ENCODE assay signal across 8 cellular contexts in genomic region chr2:9002637-9003365, GRCh38. TPM values are rescaled to one million over a fixed set of nuclear protein-coding genes. Genes with fewer than 3 reads are reported as not detected.
A peak's percentile ranks its signal among the peaks of the same experiment; 100 is the strongest.
DNase-seq lines count a peak whose midpoint lies in the region; ATAC-seq, FAIRE-seq and TF ChIP-seq lines count a peak whose summit lies in the region.

No MANE protein-coding gene starts in this region.

- H3K56ac ChIP-seq in H1 (replicated peaks; ENCODE audit: insufficient read length, low read depth, low read length) = no peak overlapping the region

- POLR2A ChIA-PET in H1 (lab: Charles Lee; ENCODE audit: partially characterized antibody) = interaction anchor here (0.9 to 1.7 kb wide), 4 partner anchors 9 to 84 kb away, joined by 3 to 4 read pairs (median 3); no protein-coding TSS in a partner anchor

- DNase-seq in GM03348 (ENCODE audit: low spot score) = peak; percentile 22
- peak; percentile 29 for DNase-seq in UCSD-AML1 (lab: John Stamatoyannopoulos, UW; ENCODE audit: unreplicated experiment)
- DNase-seq in H1 (ENCODE audit: low read depth in 1 of 2, low spot score in 2 of 2) = peak in 1 of 2 experiments; percentile 59
- peak in 1 of 2 donors; percentile 65 for DNase-seq in tibial artery
- no peak for DNase-seq in effector CD4-positive, alpha-beta T cell

- H2BK5ac ChIP-seq in H1 (ENCODE audit: low read depth, low read length) = no peak overlapping the region

- H3K79me2 ChIP-seq in H1 (ENCODE audit: control insufficient read depth in 1 of 2, insufficient read depth in 2 of 2, low read length in 2 of 2) = peaks cover 6 to 38% of the 10 kb centered on the region in 2 experiments

- no peak overlapping the region for H2BK15ac ChIP-seq in H1 (ENCODE audit: low read length)

- no peak for FAIRE-seq in H1 (lab: Jason Lieb, UNC)

- intact Hi-C loops in tibial artery (cut with DNase I; ENCODE audit: low total_unique reads) = loop anchor here (5.0 kb wide), 1 partner anchor 166 kb away; the partner anchor contains the start of gene KIDINS220

- peaks cover 2 to 5% of the 10 kb centered on the region in 2 experiments for H4K20me1 ChIP-seq in H1 (replicated peaks in 1 of 2; ENCODE audit: control insufficient read depth in 1 of 2, insufficient read depth in 2 of 2, low read length in 2 of 2)

- H2AK5ac ChIP-seq in H1 (ENCODE audit: low read depth, low read length) = no peak overlapping the region

- H3K27me3 ChIP-seq in H1 (replicated peaks in 1 of 4; ENCODE audit: control insufficient read depth in 3 of 4, extremely low read depth in 1 of 4, insufficient read depth in 3 of 4, low read length in 3 of 4) (no peaks in the 10 kb centered on the region), mononuclear cell (ENCODE audit: insufficient read depth, low read length) (peaks cover 8% of the 10 kb centered on the region), tibial artery (no peaks in the 10 kb centered on the region)

- H3K14ac ChIP-seq in H1 (ENCODE audit: insufficient read length) = no peak overlapping the region

- no peak overlapping the region for H2AFZ ChIP-seq in H1 (ENCODE audit: low read length)

- CTCF ChIA-PET in H1 (lab: Charles Lee; ENCODE audit: partially characterized antibody) = interaction anchor here (1.1 to 1.9 kb wide), 3 partner anchors 16 to 141 kb away, joined by 3 to 6 read pairs (median 3); no protein-coding TSS in a partner anchor

- TF ChIP-seq CTCF in H1 (IDR thresholded peaks at IDR 0.05; ENCODE audit: control extremely low read depth in 1 of 3, insufficient read depth in 1 of 3, low read depth in 1 of 3, low read length in 3 of 3) = no peak
- TF ChIP-seq CTCF in tibial artery (IDR thresholded peaks at IDR 0.05) = no peak

- H3K4me3 ChIP-seq in H1 (ENCODE audit: extremely low read depth in 1 of 4, insufficient read depth in 2 of 4, low read depth in 3 of 4, low read length in 4 of 4) (peak overlapping the region; percentile 74 to 93 (median 80)), mononuclear cell (ENCODE audit: low read length) (peak overlapping the region; percentile 47), tibial artery (peak overlapping the region; percentile 66 to 82)

- peak overlapping the region; percentile 94 to 97 for H3K4me2 ChIP-seq in H1 (ENCODE audit: insufficient read depth in 1 of 2, low read depth in 2 of 2, low read length in 2 of 2)

- no peak for TF ChIP-seq POLR2A in H1 (IDR thresholded peaks at IDR 0.05; ENCODE audit: control extremely low read depth in 1 of 2, low read depth in 2 of 2, low read length in 2 of 2)

- H4K5ac ChIP-seq in H1 (ENCODE audit: insufficient read length, low read depth, low read length) = no peak overlapping the region

- H3K79me1 ChIP-seq in H1 (ENCODE audit: low read depth, low read length) = peaks cover 2% of the 10 kb centered on the region; the same call in 1 of the 2 replicates

- no peak overlapping the region for H4K8ac ChIP-seq in H1 (ENCODE audit: extremely low read depth, insufficient read depth, low read length)

- H3K9me3 ChIP-seq in H1 (ENCODE audit: insufficient read depth in 2 of 2, low read depth in 1 of 2, low read length in 1 of 2) (no peaks in the 10 kb centered on the region), mononuclear cell (ENCODE audit: low read depth, low read length) (no peaks in the 10 kb centered on the region), tibial artery (no peaks in the 10 kb centered on the region)

- no peak for TF ChIP-seq EP300 in H1 (IDR thresholded peaks at IDR 0.05; ENCODE audit: borderline replicate concordance in 1 of 2, low read depth in 2 of 2, low read length in 2 of 2)

- no peak overlapping the region for H2BK12ac ChIP-seq in H1 (ENCODE audit: low read depth, low read length)

- H2BK20ac ChIP-seq in H1 (ENCODE audit: low read length) = no peak overlapping the region

- peaks cover 5% of the 10 kb centered on the region for H3K23me2 ChIP-seq in H1 (ENCODE audit: low read depth, low read length)

- TF ChIP-seq RAD21 in H1 (IDR thresholded peaks at IDR 0.05 in 1 of 2, conservative IDR thresholded peaks at IDR 0.05 in 1 of 2; ENCODE audit: low read depth in 2 of 2, low read length in 2 of 2) = no peak

- H3K27ac ChIP-seq in H1 (ENCODE audit: low read depth, low read length) = no peak overlapping the region
- peak overlapping the region; percentile 87 to 93 for H3K27ac ChIP-seq in tibial artery

- no peak overlapping the region for H3K23ac ChIP-seq in H1 (ENCODE audit: insufficient read length)

- H3K4ac ChIP-seq in H1 (replicated peaks; ENCODE audit: insufficient read length, low read depth, low read length) = no peak overlapping the region

- H2BK120ac ChIP-seq in H1 (replicated peaks; ENCODE audit: low read depth, low read length) = no peak overlapping the region

- H3K18ac ChIP-seq in H1 (ENCODE audit: extremely low read depth, low read length) = peak overlapping the region; percentile 72; the same call in 1 of the 2 replicates

- H4K91ac ChIP-seq in H1 (replicated peaks; ENCODE audit: insufficient read length, low read length) = no peak overlapping the region

- ATAC-seq in HG03432 (IDR thresholded peaks at IDR 0.05; ENCODE audit: unreplicated experiment) = peak; percentile 15
- ATAC-seq in HG02885 (IDR thresholded peaks at IDR 0.05; ENCODE audit: poor library complexity, unreplicated experiment) = no peak

- peak overlapping the region; percentile 34 to 79 (median 57); a peak in 5 of 7 replicates for H3K9ac ChIP-seq in H1 (replicated peaks in 1 of 4; ENCODE audit: extremely low read depth in 1 of 4, low read depth in 3 of 4, low read length in 3 of 4)

- H3K4me1 ChIP-seq in H1 (replicated peaks in 1 of 4; ENCODE audit: control insufficient read depth in 3 of 4, insufficient read depth in 4 of 4, low read length in 3 of 4) (peaks cover 0 to 7% (median 3%) of the 10 kb centered on the region in 4 experiments; a peak in 4 of 7 replicates), mononuclear cell (ENCODE audit: insufficient read depth, low read length) (peaks cover 17% of the 10 kb centered on the region), tibial artery (peaks cover 0 to 26% (median 12%) of the 10 kb centered on the region in 4 donors)

- WGBS in H1 (ENCODE audit: extremely low coverage in 1 of 2, insufficient coverage in 1 of 2, insufficient read length in 1 of 2, insufficient replicate concordance in 2 of 2, low coverage in 1 of 2, low lambda C conversion rate in 2 of 2, missing lambda C conversion rate in 1 of 2), 2 experiments = 2% methylated on average over 39 of the region's 44 CpGs; no CpG with 5 or more reads in 1 of the 2 experiments

- H3K36me3 ChIP-seq in H1 (ENCODE audit: control insufficient read depth in 2 of 4, insufficient read depth in 4 of 4, low read length in 3 of 4) (no peaks in the 10 kb centered on the region; a peak in 1 of 8 replicates), tibial artery (no peaks in the 10 kb centered on the region)

TF ChIP-seq in H1, 55 proteins besides CTCF, POLR2A, EP300 and RAD21:
- TF ChIP-seq ATF3 (IDR thresholded peaks at IDR 0.05; ENCODE audit: insufficient read depth, low read depth, low read length) = no peak
- TF ChIP-seq PHF8 (conservative IDR thresholded peaks at IDR 0.05; ENCODE audit: low read depth, low read length) = peak; percentile 30; the same call in 1 of the 2 replicates
- TF ChIP-seq KDM4A (IDR thresholded peaks at IDR 0.05; ENCODE audit: low read depth, low read length, severe bottlenecking) = peak; percentile 83
- no peak for TF ChIP-seq NANOG (IDR thresholded peaks at IDR 0.05; ENCODE audit: insufficient read depth, low read depth, low read length, poor library complexity, severe bottlenecking)
- no peak for TF ChIP-seq RNF2 (IDR thresholded peaks at IDR 0.05; ENCODE audit: borderline replicate concordance, low read depth, low read length, missing control alignments, poor library complexity, severe bottlenecking)
- TF ChIP-seq MAX (IDR thresholded peaks at IDR 0.05) = 0 out of 2 replicates have a peak, but pooled peaks have one; percentile 8
- TF ChIP-seq SIN3A (conservative IDR thresholded peaks at IDR 0.05 in 1 of 2, IDR thresholded peaks at IDR 0.05 in 1 of 2; ENCODE audit: low read depth in 1 of 2, low read length in 2 of 2) = peak in 1 of 2 experiments; percentile 65; a peak in 1 of 4 replicates
- TF ChIP-seq SP2 (IDR thresholded peaks at IDR 0.05; ENCODE audit: low read length) = no peak

RNA-seq across cellular contexts. Expression of gene MBOAT2, which starts 0.7 kb away (rescaled TPM):
- 22.7 and 23.4 TPM in 2 replicates for total RNA-seq in H1 (2021; fragmentation: NEBNext Ultra II Directional; extraction: Animal tissue kit (Norgen Biotek cat#: 25700))
- polyA plus RNA-seq in H1 (2011; rRNA removed) = 10.7 and 11.2 TPM in 2 replicates
- 15.0 TPM for polyA plus RNA-seq in H1 (2011; cell fraction: cytosol; rRNA removed)
- 14.3 TPM for polyA plus RNA-seq in H1 (2011; cell fraction: nucleus; rRNA removed)
- polyA plus RNA-seq in H1 (2012, experiment 1 of 2) = 11.4 to 22.1 TPM (median 14.0 TPM) in 4 replicates
- 1.6 TPM for polyA plus RNA-seq in H1 (2012, experiment 2 of 2)
- polyA plus RNA-seq in H1 (2013, experiment 1 of 2) = 10.0 TPM
- polyA plus RNA-seq in H1 (2013, experiment 2 of 2) = 9.3 TPM
- polyA minus RNA-seq in H1 (2011; rRNA and poly(A)+ RNA removed) = 30.8 and 33.7 TPM in 2 replicates
- 9.6 TPM for polyA minus RNA-seq in H1 (2011; cell fraction: cytosol; rRNA and poly(A)+ RNA removed)
- polyA minus RNA-seq in H1 (2011; cell fraction: nucleus; rRNA and poly(A)+ RNA removed) = 32.3 TPM
- 9.2 TPM for total RNA-seq in mononuclear cell
